Comparison of ENCODE assay signal across 8 cellular contexts in genomic region chr5:177113566-177114424, GRCh38. TPM values are rescaled to one million over a fixed set of nuclear protein-coding genes. Genes with fewer than 3 reads are reported as not detected.
DNase-seq lines count a peak whose midpoint lies in the region; ATAC-seq and TF ChIP-seq lines count a peak whose summit lies in the region.

No MANE protein-coding gene starts in this region.

- DNase-seq in DMS53 (lab: John Stamatoyannopoulos, UW) (peak; percentile 79), NCI-H748 (lab: John Stamatoyannopoulos, UW; ENCODE audit: unreplicated experiment) (peak; percentile 68), dorsolateral prefrontal cortex (peak; percentile 68 to 86 (median 80)), lung microvascular endothelial cell (ENCODE audit: low read depth in 2 of 2) (peak; percentile 77 to 80), mesenteric fat pad (ENCODE audit: low spot score) (no peak)
- peak; percentile 83 for DNase-seq in activated CD4-positive, alpha-beta memory T cell treated with anti-CD3 and anti-CD28 coated beads, Interleukin-2, amount 10 ng/mL, durations not matched to agents 7 days and 5 days
- DNase-seq in stimulated activated CD8-positive, alpha-beta memory T cell treated with anti-CD3 and anti-CD28 coated beads, Interleukin-15, amount 100 ng/mL, for 1 hour (ENCODE audit: low read depth), result peak; percentile 69

- intact Hi-C loops in dorsolateral prefrontal cortex (cut with DNase I), result loop anchor here (5.0 to 10.0 kb wide), 4 partner anchors 41 to 459 kb away; partner anchors contain the start of genes DDX41 (in 1 of the 2) and UIMC1 (in 1 of the 2)

- no peaks in the 10 kb centered on the region for H3K36me3 Mint-ChIP-seq in activated CD4-positive, alpha-beta memory T cell treated with anti-CD3 and anti-CD28 coated beads, Interleukin-2, amount 10 ng/mL, durations not matched to agents 7 days and 5 days (ENCODE audit: low read depth)

- H3K4me1 Mint-ChIP-seq in activated CD4-positive, alpha-beta memory T cell treated with anti-CD3 and anti-CD28 coated beads, Interleukin-2, amount 10 ng/mL, durations not matched to agents 7 days and 5 days, result peaks cover 25% of the 10 kb centered on the region

- POLR2A ChIA-PET in activated CD4-positive, alpha-beta memory T cell treated with anti-CD3 and anti-CD28 coated beads, Interleukin-2, amount 10 ng/mL, durations not matched to agents 7 days and 5 days (lab: Charles Lee), result interaction anchor here (0.8 to 3.2 kb wide), 7 partner anchors 20 to 318 kb away, joined by 3 to 23 read pairs (median 3); partner anchors contain the start of gene NSD1

- H3K4me3 ChIP-seq in dorsolateral prefrontal cortex, result peak overlapping the region in 6 of 59 donors; percentile 6 to 33 (median 16)

- peak; percentile 93 to 99 (median 98) for TF ChIP-seq CTCF in dorsolateral prefrontal cortex (IDR thresholded peaks at IDR 0.05 in 54 of 56, conservative IDR thresholded peaks at IDR 0.05 in 2 of 56; ENCODE audit: low read depth in 1 of 56, partially characterized antibody in 56 of 56)

- no peak overlapping the region for H3K4me3 Mint-ChIP-seq in activated CD4-positive, alpha-beta memory T cell treated with anti-CD3 and anti-CD28 coated beads, Interleukin-2, amount 10 ng/mL, durations not matched to agents 7 days and 5 days

- no peaks in the 10 kb centered on the region for H3K9me3 Mint-ChIP-seq in activated CD4-positive, alpha-beta memory T cell treated with anti-CD3 and anti-CD28 coated beads, Interleukin-2, amount 10 ng/mL, durations not matched to agents 7 days and 5 days

- no peaks in the 10 kb centered on the region for H3K27me3 ChIP-seq in dorsolateral prefrontal cortex

- no peak overlapping the region for H3K27ac Mint-ChIP-seq in activated CD4-positive, alpha-beta memory T cell treated with anti-CD3 and anti-CD28 coated beads, Interleukin-2, amount 10 ng/mL, durations not matched to agents 7 days and 5 days

- H3K27me3 Mint-ChIP-seq in activated CD4-positive, alpha-beta memory T cell treated with anti-CD3 and anti-CD28 coated beads, Interleukin-2, amount 10 ng/mL, durations not matched to agents 7 days and 5 days, result no peaks in the 10 kb centered on the region

- CTCF ChIA-PET in activated CD4-positive, alpha-beta memory T cell treated with anti-CD3 and anti-CD28 coated beads, Interleukin-2, amount 10 ng/mL, durations not matched to agents 7 days and 5 days (lab: Charles Lee), result interaction anchor here (0.6 to 6.4 kb wide), 46 partner anchors 11 to 456 kb away, joined by 3 to 65 read pairs (median 4); partner anchors contain the start of genes FGFR4, LMAN2, NSD1 and PRELID1

- H3K27ac ChIP-seq in dorsolateral prefrontal cortex, result peak overlapping the region in 44 of 59 donors; percentile 3 to 93 (median 59)

- ATAC-seq in HG02938 (IDR thresholded peaks at IDR 0.05; ENCODE audit: unreplicated experiment), result peak; percentile 47

RNA-seq across cellular contexts. Expression of gene NSD1, which starts 19.8 kb away (rescaled TPM):
- 10 to 100 TPM; 79.9 to 90.5 TPM for total RNA-seq in activated CD4-positive, alpha-beta memory T cell treated with anti-CD3 and anti-CD28 coated beads, Interleukin-2, amount 10 ng/mL, durations not matched to agents 7 days and 5 days
- total RNA-seq in dorsolateral prefrontal cortex (100 to 1,000 TPM in 58 of 120 experiments, 10 to 100 TPM in 62; 73.3 to 132 (median 99.2) TPM), lung microvascular endothelial cell (20.9 and 22.4 TPM in 2 replicates), mesenteric fat pad (74.6 TPM)

RNA-seq across cellular contexts. Expression of gene FGFR4, which starts 27.1 kb away (rescaled TPM):
- under 1 TPM; 0.33 to 0.53 TPM for total RNA-seq in activated CD4-positive, alpha-beta memory T cell treated with anti-CD3 and anti-CD28 coated beads, Interleukin-2, amount 10 ng/mL, durations not matched to agents 7 days and 5 days
- total RNA-seq in dorsolateral prefrontal cortex, result 10 to 100 TPM in 3 of 120 experiments, 1 to 10 TPM in 114, under 1 TPM in 3; 0.55 to 13.2 (median 3.4) TPM
- total RNA-seq in lung microvascular endothelial cell, result 0.87 and 4.2 TPM in 2 replicates
- total RNA-seq in mesenteric fat pad, result 0.42 TPM
